In the genomic region with DNA sequence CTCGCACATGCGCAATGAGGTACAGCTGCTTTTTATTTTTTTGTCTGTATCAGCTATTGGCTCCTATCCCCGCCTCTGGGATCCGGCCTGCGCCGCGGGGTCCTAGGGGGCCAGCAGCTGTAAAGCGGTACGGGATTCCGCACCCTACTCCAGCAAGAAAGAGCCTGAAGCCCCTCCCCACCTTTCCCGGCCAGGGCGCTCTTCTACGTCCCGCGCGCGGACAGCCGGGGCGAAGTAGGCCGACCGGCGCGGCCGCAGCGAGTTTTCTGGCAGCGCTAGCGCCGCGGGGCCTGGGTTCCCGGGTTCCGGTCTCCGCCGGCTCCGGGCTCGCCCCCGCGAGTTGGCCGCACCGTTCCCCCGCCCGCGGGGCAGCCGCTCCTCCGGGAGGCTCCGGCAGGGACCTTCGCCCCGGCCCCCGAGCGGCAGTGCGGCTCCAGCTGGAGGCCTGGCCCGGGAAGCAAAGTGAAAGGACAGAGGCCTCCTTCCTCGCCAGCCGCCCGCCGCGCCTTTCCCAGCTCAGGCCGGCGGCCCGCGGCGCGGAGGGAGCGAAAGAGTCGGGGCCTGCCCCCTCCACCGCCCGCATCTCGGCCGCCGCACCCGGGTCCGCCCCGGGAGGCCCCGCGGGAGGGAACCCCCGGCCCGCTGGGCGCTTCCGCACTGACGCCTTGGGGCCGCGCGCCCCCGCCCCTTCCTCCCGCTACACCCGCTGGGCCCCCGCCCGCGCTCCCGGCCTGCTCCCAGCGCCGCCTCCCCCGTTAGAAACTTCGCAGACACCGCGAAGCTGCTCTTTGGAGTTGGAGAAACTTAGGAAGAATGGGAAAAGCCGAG, we compare ENCODE assay signal across 8 cellular contexts. TPM values are rescaled to one million over a fixed set of nuclear protein-coding genes. Genes with fewer than 3 reads are reported as not detected.
A peak's percentile ranks its signal among the peaks of the same experiment; 100 is the strongest.
DNase-seq lines count a peak whose midpoint lies in the region; ATAC-seq, FAIRE-seq and TF ChIP-seq lines count a peak whose summit lies in the region.

No MANE protein-coding gene starts in this region.

- H3K4me3 ChIP-seq in A549 (peak overlapping the region; percentile 73), GM12865 (ENCODE audit: low read depth, low read length) (peak overlapping the region; percentile 93), right lobe of liver (peak overlapping the region; percentile 75 to 85 (median 75))

- ATAC-seq in A549 (peak; percentile 79 to 81), HG02759 (IDR thresholded peaks at IDR 0.05; ENCODE audit: unreplicated experiment) (peak; percentile 55), right lobe of liver (peak; percentile 78 to 86 (median 82))
- ATAC-seq in activated CD4-positive, CD25-positive, alpha-beta regulatory T cell treated with anti-CD3 and anti-CD28 coated beads, Interleukin-2, amount 50 U/mL, for 24 hours = peak; percentile 54 to 55

- H3K27me3 ChIP-seq in right lobe of liver = peaks cover 28 to 74% of the 10 kb centered on the region in 2 donors

- peak overlapping the region; percentile 92 to 99 for H3K27ac ChIP-seq in A549
- peak overlapping the region; percentile 89 to 98 (median 95) for H3K27ac ChIP-seq in right lobe of liver

- peak; percentile 40 for TF ChIP-seq POLR2A in A549 (IDR thresholded peaks at IDR 0.05; ENCODE audit: low read length)
- TF ChIP-seq POLR2A in right lobe of liver (IDR thresholded peaks at IDR 0.05) = peak; percentile 64

- no peak; a peak in 1 of 5 replicates for TF ChIP-seq RAD21 in A549 (conservative IDR thresholded peaks at IDR 0.05 in 1 of 2, IDR thresholded peaks at IDR 0.05 in 1 of 2)

- intact Hi-C loops in right lobe of liver (cut with DNase I) = no loop called here

- under 1% methylated on average over 29 of the region's 96 CpGs for WGBS in A549 (ENCODE audit: missing lambda C conversion rate)
- WGBS in right lobe of liver (ENCODE audit: insufficient coverage, low coverage, low lambda C conversion rate, missing lambda C conversion rate) = 1% methylated on average over 9 of the region's 96 CpGs

- no peaks in the 10 kb centered on the region for H3K36me3 ChIP-seq in right lobe of liver

- FAIRE-seq in A549 (lab: Jason Lieb, UNC) = no peak

- peak overlapping the region; percentile 93 for H3K4me2 ChIP-seq in A549

- CTCF ChIA-PET in A549 (lab: Yijun Ruan, JAX) = interaction anchor here (0.5 to 1.5 kb wide), 7 partner anchors 9 to 644 kb away, joined by 3 to 4 read pairs (median 3); no protein-coding TSS in a partner anchor

- POLR2A ChIA-PET in A549 (lab: Yijun Ruan, JAX) = interaction anchor here (0.6 to 2.3 kb wide), 17 partner anchors 9 to 845 kb away, joined by 3 to 21 read pairs (median 5); a partner anchor contains a TSS

- DNase-seq in A549 (ENCODE audit: low read depth in 1 of 2, low spot score in 1 of 2) = peak; percentile 76 to 85
- peak; percentile 87 for DNase-seq in GM12865 (ENCODE audit: low read depth)
- peak; percentile 80 for DNase-seq in NCI-H1105 treated with DMSO at 0.1 percent for 48 hours (lab: John Stamatoyannopoulos, UW)
- DNase-seq in ecto neural progenitor cell (ENCODE audit: low spot score) = peak; percentile 87
- peak; percentile 75 to 82 (median 79) for DNase-seq in right lobe of liver
- DNase-seq in stimulated activated naive CD4-positive, alpha-beta T cell treated with Interleukin-2 at 50 U/mL for 16 hours (lab: John Stamatoyannopoulos, UW) = peak; percentile 47

- H3K4me1 ChIP-seq in A549 = peaks cover 15% of the 10 kb centered on the region; the same call in 1 of the 3 replicates
- peaks cover 0 to 13% (median 3%) of the 10 kb centered on the region in 4 donors for H3K4me1 ChIP-seq in right lobe of liver

- no peak for TF ChIP-seq EP300 in A549 (IDR thresholded peaks at IDR 0.05)

- H3K9me3 ChIP-seq in A549 (no peaks in the 10 kb centered on the region), right lobe of liver (no peaks in the 10 kb centered on the region)

- TF ChIP-seq CTCF in A549 (IDR thresholded peaks at IDR 0.05) (0 out of 3 replicates have a peak, but pooled peaks have one; percentile 2), GM12865 (IDR thresholded peaks at IDR 0.05; ENCODE audit: insufficient read depth, low read depth, low read length, missing control alignments) (no peak), right lobe of liver (IDR thresholded peaks at IDR 0.05) (no peak)

TF ChIP-seq in A549, 52 proteins besides CTCF, POLR2A, EP300 and RAD21:
- TF ChIP-seq, protein P1, sequence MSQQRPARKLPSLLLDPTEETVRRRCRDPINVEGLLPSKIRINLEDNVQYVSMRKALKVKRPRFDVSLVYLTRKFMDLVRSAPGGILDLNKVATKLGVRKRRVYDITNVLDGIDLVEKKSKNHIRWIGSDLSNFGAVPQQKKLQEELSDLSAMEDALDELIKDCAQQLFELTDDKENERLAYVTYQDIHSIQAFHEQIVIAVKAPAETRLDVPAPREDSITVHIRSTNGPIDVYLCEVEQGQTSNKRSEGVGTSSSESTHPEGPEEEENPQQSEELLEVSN (IDR thresholded peaks at IDR 0.05; ENCODE audit: borderline replicate concordance, low read depth) = peak; percentile 66; the same call in 1 of the 2 replicates
- TF ChIP-seq MAFK (IDR thresholded peaks at IDR 0.05; ENCODE audit: partially characterized antibody) (peak; percentile 46), JUN (IDR thresholded peaks at IDR 0.05) (peak; percentile 59 to 67; a peak in 4 of 5 replicates), PHF8 (IDR thresholded peaks at IDR 0.05; ENCODE audit: borderline replicate concordance, low read depth) (peak; percentile 100), ZSCAN20 (CRISPR knock-in tag; IDR thresholded peaks at IDR 0.05) (no peak), RARB (CRISPR knock-in tag; IDR thresholded peaks at IDR 0.05) (no peak)
- TF ChIP-seq, protein P2, sequence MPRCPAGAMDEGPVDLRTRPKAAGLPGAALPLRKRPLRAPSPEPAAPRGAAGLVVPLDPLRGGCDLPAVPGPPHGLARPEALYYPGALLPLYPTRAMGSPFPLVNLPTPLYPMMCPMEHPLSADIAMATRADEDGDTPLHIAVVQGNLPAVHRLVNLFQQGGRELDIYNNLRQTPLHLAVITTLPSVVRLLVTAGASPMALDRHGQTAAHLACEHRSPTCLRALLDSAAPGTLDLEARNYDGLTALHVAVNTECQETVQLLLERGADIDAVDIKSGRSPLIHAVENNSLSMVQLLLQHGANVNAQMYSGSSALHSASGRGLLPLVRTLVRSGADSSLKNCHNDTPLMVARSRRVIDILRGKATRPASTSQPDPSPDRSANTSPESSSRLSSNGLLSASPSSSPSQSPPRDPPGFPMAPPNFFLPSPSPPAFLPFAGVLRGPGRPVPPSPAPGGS (IDR thresholded peaks at IDR 0.05) = peak; percentile 59; the same call in 2 of the 3 replicates
- TF ChIP-seq, protein P3, sequence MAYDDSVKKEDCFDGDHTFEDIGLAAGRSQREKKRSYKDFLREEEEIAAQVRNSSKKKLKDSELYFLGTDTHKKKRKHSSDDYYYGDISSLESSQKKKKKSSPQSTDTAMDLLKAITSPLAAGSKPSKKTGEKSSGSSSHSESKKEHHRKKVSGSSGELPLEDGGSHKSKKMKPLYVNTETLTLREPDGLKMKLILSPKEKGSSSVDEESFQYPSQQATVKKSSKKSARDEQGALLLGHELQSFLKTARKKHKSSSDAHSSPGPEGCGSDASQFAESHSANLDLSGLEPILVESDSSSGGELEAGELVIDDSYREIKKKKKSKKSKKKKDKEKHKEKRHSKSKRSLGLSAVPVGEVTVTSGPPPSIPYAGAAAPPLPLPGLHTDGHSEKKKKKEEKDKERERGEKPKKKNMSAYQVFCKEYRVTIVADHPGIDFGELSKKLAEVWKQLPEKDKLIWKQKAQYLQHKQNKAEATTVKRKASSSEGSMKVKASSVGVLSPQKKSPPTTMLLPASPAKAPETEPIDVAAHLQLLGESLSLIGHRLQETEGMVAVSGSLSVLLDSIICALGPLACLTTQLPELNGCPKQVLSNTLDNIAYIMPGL (CRISPR knock-in tag; IDR thresholded peaks at IDR 0.05; ENCODE audit: borderline replicate concordance) = peak; percentile 95
- TF ChIP-seq, protein P4, sequence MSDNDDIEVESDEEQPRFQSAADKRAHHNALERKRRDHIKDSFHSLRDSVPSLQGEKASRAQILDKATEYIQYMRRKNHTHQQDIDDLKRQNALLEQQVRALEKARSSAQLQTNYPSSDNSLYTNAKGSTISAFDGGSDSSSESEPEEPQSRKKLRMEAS (IDR thresholded peaks at IDR 0.05) = peak; percentile 20

RNA-seq across cellular contexts. Expression of a gene that starts 4.7 kb away (rescaled TPM):
- polyA plus RNA-seq in A549 (2011; rRNA removed) (0.04 TPM in 1 of 2 replicates, not detected in the other), A549 (2017; fragmentation: RNase III; extraction: RNeasy Plus Mini Kit Qiagen cat#74134 plus additional on column Dnase treatment) (0.05 TPM in 1 of 3 replicates, not detected in the others)
- polyA plus RNA-seq in A549 (2012; cell fraction: cytosol; rRNA removed) = not detected in 2 replicates
- polyA plus RNA-seq in A549 (2012; cell fraction: nucleus; rRNA removed) = 0.05 TPM in 1 of 2 replicates, not detected in the other
- polyA minus RNA-seq in A549 (2011; rRNA and poly(A)+ RNA removed) = not detected in 2 replicates
- total RNA-seq in right lobe of liver = not detected

RNA-seq across cellular contexts. Expression of a gene that starts 19.7 kb away (rescaled TPM):
- 64.3 and 77.3 TPM in 2 replicates for polyA plus RNA-seq in A549 (2011; rRNA removed)
- polyA plus RNA-seq in A549 (2012; cell fraction: cytosol; rRNA removed) = 18.5 and 19.4 TPM in 2 replicates
- polyA plus RNA-seq in A549 (2012; cell fraction: nucleus; rRNA removed) = 11.7 and 13.0 TPM in 2 replicates
- polyA plus RNA-seq in A549 (2017; fragmentation: RNase III; extraction: RNeasy Plus Mini Kit Qiagen cat#74134 plus additional on column Dnase treatment) = 40.7 to 50.9 TPM (median 44.4 TPM) in 3 replicates
- polyA minus RNA-seq in A549 (2011; rRNA and poly(A)+ RNA removed) = 48.9 and 51.1 TPM in 2 replicates
- 10 to 100 TPM; 23.7 to 36.6 (median 27.8) TPM for total RNA-seq in right lobe of liver

RNA-seq across cellular contexts. Expression of a gene that starts 24.4 kb away (rescaled TPM):
- polyA plus RNA-seq in A549 (2011; rRNA removed) = 70.2 and 70.8 TPM in 2 replicates
- 16.7 and 17.7 TPM in 2 replicates for polyA plus RNA-seq in A549 (2012; cell fraction: cytosol; rRNA removed)
- 6.9 and 11.4 TPM in 2 replicates for polyA plus RNA-seq in A549 (2012; cell fraction: nucleus; rRNA removed)
- polyA plus RNA-seq in A549 (2017; fragmentation: RNase III; extraction: RNeasy Plus Mini Kit Qiagen cat#74134 plus additional on column Dnase treatment) = 42.2 to 47.9 TPM (median 44.8 TPM) in 3 replicates
- 6.2 and 7.2 TPM in 2 replicates for polyA minus RNA-seq in A549 (2011; rRNA and poly(A)+ RNA removed)
- total RNA-seq in right lobe of liver = 10 to 100 TPM; 23.2 to 39.0 (median 32.0) TPM

Comparison
In these comparisons a context has a peak if more than half of its experiments do, and no peak if none do; other contexts are left out.
1. Peak in every context shown above with its lines: DNase-seq, ATAC-seq, H3K4me3 ChIP-seq and H3K27ac ChIP-seq.